In genomic region chr2:43011142-43011491, GRCh38 we compare ENCODE assay signal across 21 cellular contexts.
DNase-seq lines count a peak whose midpoint lies in the region; ATAC-seq, FAIRE-seq and TF ChIP-seq lines count a peak whose summit lies in the region.
"Had no signal": no experiment of that assay in that cellular context is flagged by ENCODE, and none has a peak within 500 bp of the region (broad histone marks: within the 10 kb centered on the region; RNA-seq: fewer than 3 reads in every experiment).

No MANE protein-coding gene starts in this region.

- H4K8ac ChIP-seq in IMR-90 (ENCODE audit: low read depth in 2 of 2, low read length in 2 of 2): no peak overlapping the region
- H4K8ac ChIP-seq in neuronal stem cell (ENCODE audit: low read depth, low read length): no peak overlapping the region

- H3K18ac ChIP-seq in IMR-90 (ENCODE audit: low read depth, low read length): no peak overlapping the region
- H3K18ac ChIP-seq in neuronal stem cell (ENCODE audit: low read length): no peak overlapping the region

- BruUV-seq in IMR-90 (replicated peaks; lab: Mats Ljungman, UMichigan) (no TSS peak), K562 (replicated peaks; lab: Mats Ljungman, UMichigan) (no TSS peak), OCI-LY7 (replicated peaks; lab: Mats Ljungman, UMichigan) (no TSS peak)

- no peaks in the 10 kb centered on the region for H4K20me1 ChIP-seq in BLaER1 treated with 17β-estradiol and CSF1 and Interleukin-3, amounts not matched to agents 10 nM and 100 nM
- H4K20me1 ChIP-seq in IMR-90 (ENCODE audit: insufficient read depth, low read length): no peaks in the 10 kb centered on the region
- H4K20me1 ChIP-seq in K562 (replicated peaks; ENCODE audit: control insufficient read depth, insufficient read depth, low read length): no peaks in the 10 kb centered on the region
- no peaks in the 10 kb centered on the region for H4K20me1 ChIP-seq in OCI-LY7 (ENCODE audit: insufficient read depth, low read length)

- in situ Hi-C loops in IMR-90 (cut with MboI; ENCODE audit: low sequenced_read_pairs) (no loop called here), K562 (cut with MboI) (no loop called here)

- H2AFZ ChIP-seq in IMR-90 (replicated peaks; ENCODE audit: low read length, poor library complexity) (peak overlapping the region; percentile 44), K562 (ENCODE audit: low read depth, low read length) (peak overlapping the region; percentile 7; the same call in 1 of the 2 replicates), neuronal stem cell (ENCODE audit: low read length) (peak overlapping the region; percentile 33), OCI-LY7 (ENCODE audit: low read length) (no peak overlapping the region)

- no peaks in the 10 kb centered on the region for H3K27me3 ChIP-seq in BLaER1 treated with 17β-estradiol and CSF1 and Interleukin-3, amounts not matched to agents 10 nM and 100 nM
- H3K27me3 ChIP-seq in IMR-90 (ENCODE audit: control insufficient read depth, insufficient read depth, low read length) (no peaks in the 10 kb centered on the region), K562 (ENCODE audit: control insufficient read depth in 2 of 2, insufficient read depth in 2 of 2, low read length in 2 of 2) (no peaks in the 10 kb centered on the region), neuronal stem cell (ENCODE audit: control insufficient read depth in 3 of 3, insufficient read depth in 3 of 3, low read depth in 1 of 3, low read length in 3 of 3) (no peaks in the 10 kb centered on the region)
- H3K27me3 ChIP-seq: ascending aorta had no signal

- no peak overlapping the region for H2BK12ac ChIP-seq in neuronal stem cell (ENCODE audit: low read length)

- H3K9me1 ChIP-seq in IMR-90 (ENCODE audit: insufficient read depth, low read length) (no peaks in the 10 kb centered on the region), K562 (ENCODE audit: control insufficient read depth, insufficient read depth, low read length) (no peaks in the 10 kb centered on the region)

- peak overlapping the region in 8 of 11 experiments; percentile 3 to 55 (median 29); a peak in 13 of 22 replicates for H3K27ac ChIP-seq in BLaER1 treated with 17β-estradiol and CSF1 and Interleukin-3, amounts not matched to agents 10 nM and 100 nM
- H3K27ac ChIP-seq in IMR-90 (ENCODE audit: insufficient read depth, low read length) (no peak overlapping the region), K562 (ENCODE audit: extremely low read depth, low read depth, low read length) (peak overlapping the region; percentile 8; the same call in 1 of the 3 replicates), neuronal stem cell (replicated peaks; ENCODE audit: low read length) (no peak overlapping the region), OCI-LY7 (ENCODE audit: low read depth, low read length, poor library complexity, severe bottlenecking) (no peak overlapping the region)
- H3K27ac ChIP-seq: ascending aorta had no signal

- H3K79me2 ChIP-seq in K562 (ENCODE audit: control insufficient read depth, insufficient read depth, low read length) (no peaks in the 10 kb centered on the region), OCI-LY7 (ENCODE audit: insufficient read depth, low read depth, low read length) (no peaks in the 10 kb centered on the region)

- no peak overlapping the region for H3K4ac ChIP-seq in IMR-90 (ENCODE audit: low read depth, low read length)
- H3K4ac ChIP-seq in neuronal stem cell (ENCODE audit: low read length): no peak overlapping the region

- H4K91ac ChIP-seq in IMR-90 (ENCODE audit: insufficient read depth, low read depth, low read length): no peak overlapping the region
- no peak overlapping the region for H4K91ac ChIP-seq in neuronal stem cell (ENCODE audit: low read depth, low read length, poor library complexity)

- peaks cover 0 to 27% (median 16%) of the 10 kb centered on the region in 11 experiments; a peak in 18 of 22 replicates for H3K9me3 ChIP-seq in BLaER1 treated with 17β-estradiol and CSF1 and Interleukin-3, amounts not matched to agents 10 nM and 100 nM (replicated peaks in 1 of 11)
- H3K9me3 ChIP-seq in IMR-90 (ENCODE audit: control insufficient read depth, insufficient read depth, low read length) (peaks cover 3% of the 10 kb centered on the region; the same call in 1 of the 2 replicates), K562 (replicated peaks; ENCODE audit: control insufficient read depth, insufficient read depth, low read depth, low read length) (no peaks in the 10 kb centered on the region), neuronal stem cell (replicated peaks in 1 of 2; ENCODE audit: control insufficient read depth in 2 of 2, insufficient read depth in 1 of 2, low read depth in 1 of 2, low read length in 2 of 2) (peaks cover 0 to 4% of the 10 kb centered on the region in 2 donors), OCI-LY7 (ENCODE audit: low read length) (no peaks in the 10 kb centered on the region)
- H3K9me3 ChIP-seq: ascending aorta had no signal

- no peak overlapping the region for H3K4me3 ChIP-seq in BLaER1 treated with 17β-estradiol and CSF1 and Interleukin-3, amounts not matched to agents 10 nM and 100 nM
- H3K4me3 ChIP-seq in IMR-90 (ENCODE audit: insufficient read depth, low read depth, low read length) (no peak overlapping the region), K562 (no peak overlapping the region), neuronal stem cell (ENCODE audit: low read length in 2 of 2) (no peak overlapping the region), OCI-LY7 (ENCODE audit: low read depth, low read length, poor library complexity, severe bottlenecking) (no peak overlapping the region)
- H3K4me3 ChIP-seq: ascending aorta had no signal

- H2AK5ac ChIP-seq in IMR-90 (ENCODE audit: low read depth, low read length): no peak overlapping the region
- no peak overlapping the region for H2AK5ac ChIP-seq in neuronal stem cell (ENCODE audit: low read depth, low read length)

- no peaks in the 10 kb centered on the region for H3K9me2 ChIP-seq in OCI-LY7 (ENCODE audit: insufficient read depth, low read length)

- POLR2A ChIA-PET in IMR-90 (lab: Charles Lee; ENCODE audit: unreplicated experiment): no interaction called here
- POLR2A ChIA-PET in K562 (lab: Yijun Ruan, JAX): interaction anchor here (0.6 to 1.5 kb wide), 5 partner anchors 8 to 55 kb away, joined by 3 to 8 read pairs (median 3); no protein-coding TSS in a partner anchor
- POLR2A ChIA-PET in GM10248 (lab: Yijun Ruan, JAX): no interaction called here
- POLR2A ChIA-PET in OCI-LY7 (lab: Charles Lee): interaction anchor here (0.6 kb wide), 1 partner anchor 124 kb away, joined by 4 read pairs; no protein-coding TSS in a partner anchor

- WGBS in IMR-90 (ENCODE audit: extremely low coverage in 2 of 2, insufficient read length in 1 of 2), 2 experiments: no CpG with 5 or more reads among the region's 1 CpG
- 0% methylated on average over 1 of the region's 1 CpG for WGBS in K562 (ENCODE audit: insufficient coverage, low coverage, missing lambda C conversion rate)
- no CpG with 5 or more reads among the region's 1 CpG for WGBS in neuronal stem cell (ENCODE audit: extremely low coverage in 2 of 2, insufficient read length in 2 of 2, insufficient replicate concordance in 1 of 2), 2 donors

- peak; percentile 84 for FAIRE-seq in K562 (lab: Jason Lieb, UNC)
- FAIRE-seq: islet of Langerhans, small intestine had no signal

- no peak for TF ChIP-seq EP300 in K562 (IDR thresholded peaks at IDR 0.05; ENCODE audit: low read length)

- TF ChIP-seq CTCF in IMR-90 (conservative IDR thresholded peaks at IDR 0.05; ENCODE audit: low read depth, low read length) (no peak), K562 (IDR thresholded peaks at IDR 0.05 in 2 of 3, conservative IDR thresholded peaks at IDR 0.05 in 1 of 3; ENCODE audit: insufficient read depth in 2 of 3, low read depth in 1 of 3, low read length in 3 of 3) (no peak), GM10248 (IDR thresholded peaks at IDR 0.05; ENCODE audit: control extremely low read depth, extremely low read depth, low read depth, missing control alignments) (no peak), OCI-LY7 (conservative IDR thresholded peaks at IDR 0.05; ENCODE audit: low read length) (no peak)

- H3K4me1 ChIP-seq in BLaER1 treated with 17β-estradiol and CSF1 and Interleukin-3, amounts not matched to agents 10 nM and 100 nM: peaks cover 9 to 39% (median 34%) of the 10 kb centered on the region in 10 experiments
- no peaks in the 10 kb centered on the region; the same call in 1 of the 2 replicates for H3K4me1 ChIP-seq in IMR-90 (ENCODE audit: control insufficient read depth, insufficient read depth, low read length)
- H3K4me1 ChIP-seq in K562 (replicated peaks in 1 of 2; ENCODE audit: control insufficient read depth in 2 of 2, insufficient read depth in 2 of 2, low read length in 2 of 2): peaks cover 4 to 9% of the 10 kb centered on the region in 2 experiments; a peak in 4 of 5 replicates
- H3K4me1 ChIP-seq in neuronal stem cell (ENCODE audit: control insufficient read depth in 2 of 2, insufficient read depth in 1 of 2, low read depth in 1 of 2, low read length in 2 of 2): peaks cover 5 to 8% of the 10 kb centered on the region in 2 donors
- no peaks in the 10 kb centered on the region for H3K4me1 ChIP-seq in OCI-LY7 (ENCODE audit: insufficient read depth, low read length, poor library complexity, severe bottlenecking)
- H3K4me1 ChIP-seq: ascending aorta had no signal

- no peak overlapping the region for H2BK120ac ChIP-seq in IMR-90 (ENCODE audit: low read depth, low read length)
- H2BK120ac ChIP-seq in neuronal stem cell (ENCODE audit: low read depth, low read length): no peak overlapping the region

- intact Hi-C loops in IMR-90 (cut with micrococcal nuclease): no loop called here
- intact Hi-C loops in K562 (cut with micrococcal nuclease): no loop called here
- intact Hi-C loops in OCI-LY7 (cut with micrococcal nuclease; ENCODE audit: unreplicated experiment): no loop called here

- H3K23ac ChIP-seq in IMR-90 (ENCODE audit: low read depth, low read length): no peak overlapping the region
- H3K23ac ChIP-seq in neuronal stem cell (ENCODE audit: low read depth, low read length, poor library complexity): no peak overlapping the region

- H3K14ac ChIP-seq in IMR-90 (replicated peaks; ENCODE audit: low read depth, low read length) (no peak overlapping the region), neuronal stem cell (ENCODE audit: low read length) (no peak overlapping the region)

- no peak overlapping the region for H3K9ac ChIP-seq in BLaER1 treated with 17β-estradiol and CSF1 and Interleukin-3, amounts not matched to agents 10 nM and 100 nM
- H3K9ac ChIP-seq in IMR-90 (ENCODE audit: low read depth, low read length) (no peak overlapping the region), K562 (ENCODE audit: insufficient read depth in 1 of 2, low read depth in 2 of 2, low read length in 2 of 2) (no peak overlapping the region), neuronal stem cell (ENCODE audit: low read depth, low read length, poor library complexity) (no peak overlapping the region)

- DNase-seq in IMR-90 (no peak), K562 (ENCODE audit: extremely low read depth in 1 of 4, low spot score in 3 of 4) (peak in 2 of 4 experiments; percentile 33 to 41), neuronal stem cell (ENCODE audit: low spot score) (no peak), GM10248 (ENCODE audit: extremely low spot score) (no peak), OCI-LY7 (ENCODE audit: low spot score) (no peak), DMS114 treated with DMSO at 0.1 percent for 48 hours (lab: John Stamatoyannopoulos, UW; ENCODE audit: unreplicated experiment) (no peak), SK-N-DZ (ENCODE audit: low spot score) (no peak)
- DNase-seq: activated CD4-positive, alpha-beta T cell treated with anti-CD3 and anti-CD28 coated beads, Interleukin-2, amount 50 U/mL, for 4 hours; activated naive CD4-positive, alpha-beta T cell treated with anti-CD3 and anti-CD28 coated beads for 36 hours; activated T-cell treated with anti-CD3 and anti-CD28 coated beads, Interleukin-2, amount 50 U/mL, for 1 hour; CD4-positive, alpha-beta memory T cell; EL; KG1; naive thymus-derived CD8-positive, alpha-beta T cell; NCI-H524 treated with DMSO at 0.1 percent for 48 hours; SHP77 treated with DMSO at 0.1 percent for 48 hours; stimulated activated CD4-positive, alpha-beta T cell treated with anti-CD3 and anti-CD28 coated beads, Interleukin-4, amount 100 ng/mL, for 1 hour had no signal

- ATAC-seq in IMR-90 (ENCODE audit: low read depth): no peak
- ATAC-seq in K562: peak; percentile 70

- CTCF ChIA-PET in IMR-90 (lab: Yijun Ruan, JAX) (interaction anchor here (0.6 kb wide), 1 partner anchor 8 kb away, joined by 3 read pairs; no protein-coding TSS in a partner anchor), K562 (lab: Yijun Ruan, JAX; ENCODE audit: low intra/inter-chr PET ratio) (no interaction called here), GM10248 (lab: Yijun Ruan, JAX) (interaction anchor here (0.8 to 1.9 kb wide), 6 partner anchors 13 to 182 kb away, joined by 3 to 5 read pairs (median 4); no protein-coding TSS in a partner anchor), OCI-LY7 (lab: Charles Lee; ENCODE audit: unreplicated experiment) (no interaction called here)

- TF ChIP-seq RAD21 in IMR-90 (IDR thresholded peaks at IDR 0.05; ENCODE audit: low read length) (no peak), K562 (CRISPR knock-in tag; conservative IDR thresholded peaks at IDR 0.05 in 1 of 2, IDR thresholded peaks at IDR 0.05 in 1 of 2) (no peak)

- H2BK5ac ChIP-seq in IMR-90 (ENCODE audit: low read depth, low read length, poor library complexity, severe bottlenecking): no peak overlapping the region
- no peak overlapping the region for H2BK5ac ChIP-seq in neuronal stem cell (ENCODE audit: low read length)

- H3K79me1 ChIP-seq in IMR-90 (ENCODE audit: low read depth in 1 of 2, low read length in 2 of 2) (no peaks in the 10 kb centered on the region), neuronal stem cell (ENCODE audit: low read depth, low read length) (no peaks in the 10 kb centered on the region)

- TF ChIP-seq POLR2A in IMR-90 (IDR thresholded peaks at IDR 0.05; ENCODE audit: low read depth, low read length) (no peak), K562 (conservative IDR thresholded peaks at IDR 0.05) (no peak)

- H2AK9ac ChIP-seq in IMR-90 (replicated peaks; ENCODE audit: low read depth, low read length, poor library complexity): no peak overlapping the region

- no peaks in the 10 kb centered on the region for H3K36me3 ChIP-seq in BLaER1 treated with 17β-estradiol and CSF1 and Interleukin-3, amounts not matched to agents 10 nM and 100 nM
- no peaks in the 10 kb centered on the region for H3K36me3 ChIP-seq in IMR-90 (ENCODE audit: control insufficient read depth, insufficient read depth, low read length)
- no peaks in the 10 kb centered on the region for H3K36me3 ChIP-seq in K562 (ENCODE audit: control insufficient read depth, insufficient read depth, low read length)
- no peaks in the 10 kb centered on the region for H3K36me3 ChIP-seq in neuronal stem cell (replicated peaks in 1 of 2; ENCODE audit: control insufficient read depth in 2 of 2, insufficient read depth in 2 of 2, low read length in 2 of 2)
- H3K36me3 ChIP-seq in OCI-LY7 (ENCODE audit: insufficient read depth, low read length): no peaks in the 10 kb centered on the region
- H3K36me3 ChIP-seq: ascending aorta had no signal

- H3K56ac ChIP-seq in IMR-90 (ENCODE audit: extremely low read depth, insufficient read depth, low read length): no peak overlapping the region

- H2BK20ac ChIP-seq in IMR-90 (ENCODE audit: low read depth, low read length): no peak overlapping the region

- peak overlapping the region; percentile 3 to 72 (median 52); a peak in 19 of 22 replicates for H3K4me2 ChIP-seq in BLaER1 treated with 17β-estradiol and CSF1 and Interleukin-3, amounts not matched to agents 10 nM and 100 nM
- no peak overlapping the region for H3K4me2 ChIP-seq in IMR-90 (ENCODE audit: low read depth, low read length)
- no peak overlapping the region for H3K4me2 ChIP-seq in K562 (ENCODE audit: insufficient read depth, low read length)
- no peak overlapping the region for H3K4me2 ChIP-seq in neuronal stem cell (ENCODE audit: insufficient read depth, low read length, poor library complexity, severe bottlenecking)
- H3K4me2 ChIP-seq in OCI-LY7 (ENCODE audit: low read length): no peak overlapping the region

- no peak overlapping the region for H4K5ac ChIP-seq in IMR-90 (ENCODE audit: low read depth, low read length)

- dilution Hi-C loops in IMR-90 (cut with HindIII; ENCODE audit: low sequenced_read_pairs, unreplicated experiment): no loop called here

- no peak overlapping the region for H2BK15ac ChIP-seq in IMR-90 (ENCODE audit: low read depth, low read length)
- H2BK15ac ChIP-seq in neuronal stem cell (ENCODE audit: low read length): no peak overlapping the region

Comparison
In these comparisons a context has a peak if more than half of its experiments do, and no peak if none do; other contexts are left out.
1. H3K27ac ChIP-seq: peak in BLaER1 treated with 17β-estradiol and CSF1 and Interleukin-3, amounts not matched to agents 10 nM and 100 nM (8 of 11) and K562 (single experiment); none in IMR-90 (single experiment), neuronal stem cell (single experiment) and OCI-LY7 (single experiment).
2. H3K4me2 ChIP-seq: peak in BLaER1 treated with 17β-estradiol and CSF1 and Interleukin-3, amounts not matched to agents 10 nM and 100 nM (11 of 11); none in IMR-90 (single experiment), K562 (single experiment), neuronal stem cell (single experiment) and OCI-LY7 (single experiment).
3. CTCF ChIA-PET loops: an anchor here in IMR-90 (0.6 kb wide) and GM10248 (0.8 to 1.9 kb wide); none called in K562 and OCI-LY7.
4. POLR2A ChIA-PET loops: an anchor here in K562 (0.6 to 1.5 kb wide) and OCI-LY7 (0.6 kb wide); none called in IMR-90 and GM10248.